1 cellular context compared by ENCODE assay signal in genomic region chr6:125306756-125307149, GRCh38.
A peak's percentile ranks its signal among the peaks of the same experiment; 100 is the strongest.
TF ChIP-seq lines count a peak whose summit lies in the region.

No MANE protein-coding gene starts in this region.

TF ChIP-seq in K562, 482 proteins besides CTCF, POLR2A, EP300 and RAD21 (continued from another document):
- TF ChIP-seq RBFOX2 (IDR thresholded peaks at IDR 0.05; ENCODE audit: low read depth, low read length) = peak; percentile 32; the same call in 1 of the 2 replicates
- TF ChIP-seq ZNF41 (CRISPR knock-in tag; conservative IDR thresholded peaks at IDR 0.05) = no peak
